Comparison of ENCODE assay signal across 8 cellular contexts in genomic region chrX:48918644-48919340, GRCh38. TPM values are rescaled to one million over a fixed set of nuclear protein-coding genes. Genes with fewer than 3 reads are reported as not detected.
DNase-seq lines count a peak whose midpoint lies in the region; ATAC-seq and TF ChIP-seq lines count a peak whose summit lies in the region.

PIM2 (minus strand) TSS chrX:48919024; CDS start chrX:48918834, 190 bp downstream.

- H4K20me1 ChIP-seq in KMS-11 (ENCODE audit: insufficient read depth), result peaks cover 35% of the 10 kb centered on the region

- DNase-seq in DMS53 (lab: John Stamatoyannopoulos, UW), result peak; percentile 98
- peak; percentile 88 for DNase-seq in activated T-cell treated with anti-CD3 and anti-CD28 coated beads, Interleukin-2, amount 50 U/mL, for 1 hour
- DNase-seq in stimulated activated CD8-positive, alpha-beta memory T cell treated with anti-CD3 and anti-CD28 coated beads, Interleukin-7, amount 100 ng/mL, for 4 hours (ENCODE audit: low read depth in 2 of 2), result peak; percentile 88

- H3K9ac ChIP-seq in KMS-11, result peak within 1 kb of the TSS; percentile 96

- peaks cover 58% of the 10 kb centered on the region for H3K79me2 ChIP-seq in KMS-11 (ENCODE audit: insufficient read depth, low read depth)

- no peaks in the 10 kb centered on the region for H3K9me3 ChIP-seq in muscle layer of duodenum (ENCODE audit: control insufficient read depth in 1 of 2, low read length in 2 of 2)

- H3K36me3 ChIP-seq in KMS-11 (ENCODE audit: insufficient read depth) (peaks cover 17% of the 10 kb centered on the region; the same call in 1 of the 2 replicates), muscle layer of duodenum (ENCODE audit: control insufficient read depth in 1 of 2, insufficient read depth in 2 of 2, low read length in 2 of 2) (peaks cover 12 to 23% of the 10 kb centered on the region in 2 donors)

- peak within 1 kb of the TSS; percentile 96 for H3K4me2 ChIP-seq in KMS-11

- H3K4me3 ChIP-seq in KMS-11 (IDR thresholded peaks at IDR 0.05; ENCODE audit: insufficient read depth, low read depth, low read length) (no peak within 1 kb of the TSS), muscle layer of duodenum (ENCODE audit: low read depth in 1 of 2, low read length in 2 of 2) (peak within 1 kb of the TSS; percentile 48 to 66)

- H3K27ac ChIP-seq in KMS-11 (peak within 1 kb of the TSS; percentile 93), muscle layer of duodenum (ENCODE audit: low read length) (peak within 1 kb of the TSS; percentile 45)

- H3K27me3 ChIP-seq in KMS-11 (ENCODE audit: insufficient read depth, low read depth), result no peaks in the 10 kb centered on the region
- H3K27me3 ChIP-seq in muscle layer of duodenum (ENCODE audit: low read depth, low read length), result no peaks in the 10 kb centered on the region

- TF ChIP-seq CTCF in KMS-11 (conservative IDR thresholded peaks at IDR 0.05; ENCODE audit: low read depth, low read length), result no peak

- no peak within 1 kb of the TSS for H2AFZ ChIP-seq in KMS-11 (ENCODE audit: low read depth)

- ATAC-seq in GM21737 (IDR thresholded peaks at IDR 0.05; ENCODE audit: unreplicated experiment) (peak; percentile 70), esophagus mucosa (peak; percentile 89)

- H3K4me1 ChIP-seq in KMS-11 (ENCODE audit: low read depth, poor library complexity, severe bottlenecking) (peaks cover 52% of the 10 kb centered on the region), muscle layer of duodenum (ENCODE audit: control insufficient read depth in 1 of 2, insufficient read depth in 2 of 2, low read length in 2 of 2) (peaks cover 0 to 8% of the 10 kb centered on the region in 2 donors)

TF ChIP-seq in PFSK-1, 5 proteins besides CTCF, POLR2A, EP300 and RAD21:
- TF ChIP-seq REST (IDR thresholded peaks at IDR 0.05; ENCODE audit: insufficient read depth in 1 of 2, low read depth in 2 of 2, low read length in 2 of 2), result no peak
- peak; percentile 86; the same call in 1 of the 2 replicates for TF ChIP-seq TAF1 (IDR thresholded peaks at IDR 0.05; ENCODE audit: borderline replicate concordance, insufficient read depth, low read length)
- TF ChIP-seq POLR2AphosphoS5 (IDR thresholded peaks at IDR 0.05; ENCODE audit: low read depth, low read length), result peak; percentile 86
- TF ChIP-seq FOXP2 (optimal IDR thresholded peaks at IDR 0.05; ENCODE audit: borderline replicate concordance, extremely low read depth, extremely low read length, insufficient read depth), result no peak
TF ChIP-seq in PFSK-1: peak in this region for 2.

RNA-seq across cellular contexts. Expression of gene PIM2, which starts in this region (rescaled TPM):
- polyA plus RNA-seq in PFSK-1 (2012; ENCODE audit: insufficient read length, low read depth), result 6.9 TPM
- total RNA-seq in esophagus mucosa, result 4.4 TPM
